ENCODE assay signal across 21 cellular contexts in genomic region chr6:1986454-1987243, GRCh38.
DNase-seq lines count a peak whose midpoint lies in the region; ATAC-seq and TF ChIP-seq lines count a peak whose summit lies in the region.
"Had no signal": no experiment of that assay in that cellular context is flagged by ENCODE, and none has a peak within 500 bp of the region (broad histone marks: within the 10 kb centered on the region; RNA-seq: fewer than 3 reads in every experiment).

No MANE protein-coding gene starts in this region.

- no peaks in the 10 kb centered on the region for H3K36me3 ChIP-seq in thoracic aorta
- H3K36me3 ChIP-seq: gastrocnemius medialis had no signal

- no peak for TF ChIP-seq CTCF in fibroblast of pulmonary artery (IDR thresholded peaks at IDR 0.05; ENCODE audit: low read length, missing control alignments)
- no peak for TF ChIP-seq CTCF in thoracic aorta (IDR thresholded peaks at IDR 0.05)

- H3K9me3 ChIP-seq in thoracic aorta: no peaks in the 10 kb centered on the region
- H3K9me3 ChIP-seq: gastrocnemius medialis, testis had no signal

- H3K4me3 ChIP-seq in fibroblast of pulmonary artery (replicated peaks; ENCODE audit: low read depth, low read length): no peak overlapping the region
- no peak overlapping the region for H3K4me3 ChIP-seq in thoracic aorta
- H3K4me3 ChIP-seq: gastrocnemius medialis, psoas muscle, SK-N-MC, testis had no signal

- H3K4me1 ChIP-seq in thoracic aorta (ENCODE audit: control insufficient read depth in 1 of 2, low read depth in 2 of 2): peaks cover 11 to 28% of the 10 kb centered on the region in 2 donors
- H3K4me1 ChIP-seq: gastrocnemius medialis, psoas muscle, testis had no signal

- peak overlapping the region in 1 of 2 donors; percentile 16 for H3K27ac ChIP-seq in thoracic aorta
- H3K27ac ChIP-seq: epithelial cell of prostate, gastrocnemius medialis, psoas muscle, SK-N-MC, testis had no signal

- no peaks in the 10 kb centered on the region for H3K27me3 ChIP-seq in thoracic aorta (replicated peaks; ENCODE audit: insufficient read depth)
- H3K27me3 ChIP-seq: gastrocnemius medialis, testis had no signal

- peak; percentile 55 for ATAC-seq in HG03354 (IDR thresholded peaks at IDR 0.05; ENCODE audit: poor library complexity, severe bottlenecking, unreplicated experiment)
- peak; percentile 67 for ATAC-seq in SK-N-SH treated with all-trans-retinoic acid at 6 μM for 48 hours
- peak; percentile 43 for ATAC-seq in thoracic aorta (ENCODE audit: insufficient number of reproducible peaks, low FRiP score, low read depth)
- ATAC-seq: gastrocnemius medialis; psoas muscle; stimulated activated memory B cell treated with anti-CD40 and anti-IgM and Interleukin-4, amounts not matched to agents 10 μg/mL and 1 μg/mL and 100 μg/mL, for 72 hours had no signal

- DNase-seq in fibroblast of pulmonary artery (ENCODE audit: low read depth) (peak; percentile 24), thoracic aorta (ENCODE audit: low spot score) (no peak), NCI-H1694 treated with DMSO at 0.1 percent for 48 hours (lab: John Stamatoyannopoulos, UW) (no peak)
- no peak for DNase-seq in stimulated activated CD4-positive, alpha-beta T cell treated with anti-CD3 and anti-CD28 coated beads, Interleukin-12 subunit alpha, Interleukin-12 subunit beta, amount 100 ng/mL, for 4 hours
- no peak for DNase-seq in activated CD8-positive, alpha-beta memory T cell treated with anti-CD3 and anti-CD28 coated beads, Interleukin-2, amount 50 U/mL, for 48 hours
- DNase-seq: activated CD4-positive, alpha-beta memory T cell treated with anti-CD3 and anti-CD28 coated beads, Interleukin-2, amount 10 ng/mL, durations not matched to agents 7 days and 5 days; activated CD4-positive, CD25-positive, alpha-beta regulatory T cell; activated gamma-delta T cell treated with Interleukin-2 at 50 U/mL for 16 hours; activated T-cell treated with anti-CD3 and anti-CD28 coated beads for 4 hours; CD4-positive, alpha-beta memory T cell; gastrocnemius medialis; hippocampal formation; psoas muscle; RPMI8226; T1000; testis had no signal

TF ChIP-seq in SK-N-SH treated with all-trans-retinoic acid at 6 μM for 48 hours, 23 proteins besides CTCF, POLR2A, EP300 and RAD21:
- peak; percentile 94 for TF ChIP-seq ISL1 (CRISPR knock-in tag; IDR thresholded peaks at IDR 0.05)
- TF ChIP-seq PATZ1 (CRISPR knock-in tag; IDR thresholded peaks at IDR 0.05; ENCODE audit: borderline replicate concordance): no peak
- no peak for TF ChIP-seq CSRNP3 (CRISPR knock-in tag; IDR thresholded peaks at IDR 0.05)
- TF ChIP-seq ESRRG (CRISPR knock-in tag; IDR thresholded peaks at IDR 0.05): no peak
- TF ChIP-seq POU6F1 (CRISPR knock-in tag; IDR thresholded peaks at IDR 0.05; ENCODE audit: borderline replicate concordance, low read depth): no peak
- TF ChIP-seq TCF4 (CRISPR knock-in tag; IDR thresholded peaks at IDR 0.05; ENCODE audit: borderline replicate concordance): no peak
- no peak for TF ChIP-seq ZFP30 (CRISPR knock-in tag; IDR thresholded peaks at IDR 0.05)
- TF ChIP-seq CREB5 (CRISPR knock-in tag; IDR thresholded peaks at IDR 0.05; ENCODE audit: low read depth): 0 out of 2 replicates have a peak, but pooled peaks have one; percentile 17
- TF ChIP-seq PPARA (CRISPR knock-in tag; IDR thresholded peaks at IDR 0.05; ENCODE audit: borderline replicate concordance): no peak
- no peak for TF ChIP-seq TOX (CRISPR knock-in tag; IDR thresholded peaks at IDR 0.05; ENCODE audit: borderline replicate concordance)
